24 cellular contexts compared by ENCODE assay signal in genomic region chr15:73120269-73120668, GRCh38.
"Had no signal": no experiment of that assay in that cellular context is flagged by ENCODE, and none has a peak within 500 bp of the region (broad histone marks: within the 10 kb centered on the region; RNA-seq: fewer than 3 reads in every experiment).

No MANE protein-coding gene starts in this region.

- ATAC-seq: effector memory CD8-positive, alpha-beta T cell; gastrocnemius medialis; left ventricle myocardium superior; lower lobe of right lung; naive thymus-derived CD4-positive, alpha-beta T cell; psoas muscle; right cardiac atrium; stimulated activated naive B cell treated with anti-CD40 and anti-IgM and Interleukin-4, amounts not matched to agents 10 μg/mL and 1 μg/mL and 100 μg/mL, for 72 hours; upper lobe of right lung had no signal

- H3K36me3 Mint-ChIP-seq: stimulated activated naive B cell treated with anti-CD40 and anti-IgM and Interleukin-4, amounts not matched to agents 10 μg/mL and 1 μg/mL and 100 μg/mL, for 72 hours had no signal

- H3K27ac ChIP-seq: coronary artery, gastrocnemius medialis, lower lobe of right lung, neural progenitor cell, psoas muscle, sigmoid colon, spleen, thoracic aorta, tibial nerve, upper lobe of right lung, vagina had no signal

- H3K9me3 Mint-ChIP-seq: central memory CD8-positive, alpha-beta T cell; effector memory CD8-positive, alpha-beta T cell; memory B cell; naive thymus-derived CD4-positive, alpha-beta T cell; nephron; neural progenitor cell; stimulated activated naive B cell treated with anti-CD40 and anti-IgM and Interleukin-4, amounts not matched to agents 10 μg/mL and 1 μg/mL and 100 μg/mL, for 72 hours; stimulated activated naive CD8-positive, alpha-beta T cell treated with anti-CD3 and anti-CD28 coated beads, Interleukin-15, Interleukin-2, amounts not matched to agents 100 ng/mL and 50 ng/mL, for 24 hours had no signal

- H3K27me3 Mint-ChIP-seq: central memory CD8-positive, alpha-beta T cell; effector memory CD8-positive, alpha-beta T cell had no signal

- DNase-seq: dermis blood vessel endothelial cell; effector memory CD8-positive, alpha-beta T cell; gastrocnemius medialis; head of caudate nucleus; kidney glomerular epithelial cell; left ventricle myocardium superior; lower lobe of right lung; naive thymus-derived CD4-positive, alpha-beta T cell; posterior cingulate gyrus; psoas muscle; right cardiac atrium; sigmoid colon; spleen; stimulated activated naive B cell treated with anti-CD40 and anti-IgM and Interleukin-4, amounts not matched to agents 10 μg/mL and 1 μg/mL and 100 μg/mL, for 72 hours; upper lobe of right lung had no signal

- H3K27ac Mint-ChIP-seq: effector memory CD8-positive, alpha-beta T cell; memory B cell; naive thymus-derived CD4-positive, alpha-beta T cell; nephron; neural progenitor cell; stimulated activated naive B cell treated with anti-CD40 and anti-IgM and Interleukin-4, amounts not matched to agents 10 μg/mL and 1 μg/mL and 100 μg/mL, for 72 hours; stimulated activated naive CD8-positive, alpha-beta T cell treated with anti-CD3 and anti-CD28 coated beads, Interleukin-15, Interleukin-2, amounts not matched to agents 100 ng/mL and 50 ng/mL, for 24 hours had no signal

- H3K4me1 Mint-ChIP-seq: central memory CD8-positive, alpha-beta T cell; memory B cell; nephron; neural progenitor cell; stimulated activated naive B cell treated with anti-CD40 and anti-IgM and Interleukin-4, amounts not matched to agents 10 μg/mL and 1 μg/mL and 100 μg/mL, for 72 hours had no signal

- H3K9me3 ChIP-seq: gastrocnemius medialis, lower lobe of right lung, psoas muscle, sigmoid colon, spleen, thoracic aorta, tibial nerve, upper lobe of right lung, vagina had no signal

- H3K4me3 ChIP-seq: coronary artery, gastrocnemius medialis, lower lobe of right lung, neural progenitor cell, psoas muscle, sigmoid colon, spleen, thoracic aorta, tibial nerve, upper lobe of right lung, vagina had no signal

- H3K27me3 ChIP-seq: gastrocnemius medialis, neural progenitor cell, sigmoid colon, tibial nerve, upper lobe of right lung, vagina had no signal

- H3K36me3 ChIP-seq: lower lobe of right lung, neural progenitor cell, upper lobe of right lung had no signal

- H3K4me3 Mint-ChIP-seq: central memory CD8-positive, alpha-beta T cell; effector memory CD8-positive, alpha-beta T cell; memory B cell; naive thymus-derived CD4-positive, alpha-beta T cell; nephron; neural progenitor cell; stimulated activated naive B cell treated with anti-CD40 and anti-IgM and Interleukin-4, amounts not matched to agents 10 μg/mL and 1 μg/mL and 100 μg/mL, for 72 hours; stimulated activated naive CD8-positive, alpha-beta T cell treated with anti-CD3 and anti-CD28 coated beads, Interleukin-15, Interleukin-2, amounts not matched to agents 100 ng/mL and 50 ng/mL, for 24 hours had no signal

- H3K4me1 ChIP-seq: gastrocnemius medialis, lower lobe of right lung, neural progenitor cell, psoas muscle, sigmoid colon, spleen, tibial nerve, upper lobe of right lung, vagina had no signal
